ENCODE assay signal across 8 cellular contexts in genomic region chr16:4660454-4661007, GRCh38. TPM values are rescaled to one million over a fixed set of nuclear protein-coding genes. Genes with fewer than 3 reads are reported as not detected.
A peak's percentile ranks its signal among the peaks of the same experiment; 100 is the strongest.
DNase-seq lines count a peak whose midpoint lies in the region; ATAC-seq, FAIRE-seq and TF ChIP-seq lines count a peak whose summit lies in the region.

No MANE protein-coding gene starts in this region.

- H3K4me1 Mint-ChIP-seq in astrocyte (ENCODE audit: low read depth, unreplicated experiment): peaks cover 20% of the 10 kb centered on the region

- H3K27me3 Mint-ChIP-seq in astrocyte (ENCODE audit: low read depth, unreplicated experiment): no peaks in the 10 kb centered on the region

- peaks cover 14% of the 10 kb centered on the region for H3K36me3 Mint-ChIP-seq in astrocyte (ENCODE audit: low read depth, unreplicated experiment)

- ATAC-seq in HG03432 (IDR thresholded peaks at IDR 0.05; ENCODE audit: unreplicated experiment): no peak

- H3K9me3 ChIP-seq in HEK293 (ENCODE audit: control insufficient read depth, insufficient read depth, low read depth, low read length) (no peaks in the 10 kb centered on the region), astrocyte (ENCODE audit: insufficient read depth, low read depth, low read length) (no peaks in the 10 kb centered on the region)

- H3K4me3 ChIP-seq in HEK293 (ENCODE audit: low read depth, low read length): no peak overlapping the region
- no peak overlapping the region for H3K4me3 ChIP-seq in astrocyte (ENCODE audit: insufficient read depth, low read depth, low read length)

- H3K4me3 Mint-ChIP-seq in astrocyte (ENCODE audit: unreplicated experiment): peak overlapping the region; percentile 57

- H4K20me1 ChIP-seq in astrocyte (ENCODE audit: insufficient read depth, low read length): peaks cover 67% of the 10 kb centered on the region

- no peaks in the 10 kb centered on the region for H3K9me3 Mint-ChIP-seq in astrocyte (ENCODE audit: unreplicated experiment)

- H3K27me3 ChIP-seq in astrocyte (ENCODE audit: insufficient read depth, low read length): no peaks in the 10 kb centered on the region

- FAIRE-seq in astrocyte (lab: Jason Lieb, UNC): no peak

- H3K4me1 ChIP-seq in HEK293 (ENCODE audit: control insufficient read depth, insufficient read depth, low read length): no peaks in the 10 kb centered on the region
- peaks cover 33% of the 10 kb centered on the region for H3K4me1 ChIP-seq in astrocyte (ENCODE audit: insufficient read depth, low read length)

- H3K9ac ChIP-seq in astrocyte (ENCODE audit: low read length): peak overlapping the region; percentile 43

- H3K27ac Mint-ChIP-seq in astrocyte (ENCODE audit: unreplicated experiment): no peak overlapping the region

- H2AFZ ChIP-seq in astrocyte (ENCODE audit: low read depth, low read length): no peak overlapping the region

- H3K79me2 ChIP-seq in astrocyte (ENCODE audit: insufficient read depth, low read length): peaks cover 35% of the 10 kb centered on the region

- CTCF ChIA-PET in HEK293 (lab: Yijun Ruan, JAX): interaction anchor here (0.6 to 1.1 kb wide), 2 partner anchors 10 to 60 kb away, joined by 3 to 6 read pairs; no protein-coding TSS in a partner anchor

- POLR2A ChIA-PET in HEK293 (lab: Yijun Ruan, JAX): no interaction called here

- no peak for TF ChIP-seq CTCF in HEK293 (tag by site-specific recombination; IDR thresholded peaks at IDR 0.05)
- TF ChIP-seq CTCF in astrocyte (IDR thresholded peaks at IDR 0.05; ENCODE audit: insufficient read depth, low read depth, low read length): no peak

- peak; percentile 61 for DNase-seq in T-helper 22 cell (ENCODE audit: low read depth)
- DNase-seq in astrocyte (ENCODE audit: low read depth): peak; percentile 75
- DNase-seq in medulla oblongata (ENCODE audit: extremely low spot score): peak; percentile 54
- peak; percentile 48 for DNase-seq in stimulated activated CD8-positive, alpha-beta memory T cell treated with anti-CD3 and anti-CD28 coated beads, Interleukin-7, amount 100 ng/mL, for 24 hours (ENCODE audit: low read depth)
- DNase-seq in NCI-H1048 (lab: John Stamatoyannopoulos, UW): no peak
- DNase-seq in SW 1271 (lab: John Stamatoyannopoulos, UW): no peak

- H3K4me2 ChIP-seq in astrocyte (ENCODE audit: low read length): peak overlapping the region; percentile 55

- peaks cover 9 to 72% of the 10 kb centered on the region in 2 experiments; a peak in 2 of 3 replicates for H3K36me3 ChIP-seq in HEK293 (ENCODE audit: control insufficient read depth in 2 of 2, insufficient read depth in 1 of 2, low read length in 2 of 2)
- peaks cover 2% of the 10 kb centered on the region for H3K36me3 ChIP-seq in astrocyte (ENCODE audit: insufficient read depth, low read length)

- H3K27ac ChIP-seq in HEK293 (ENCODE audit: extremely low read depth, low read depth, low read length) (no peak overlapping the region), astrocyte (ENCODE audit: low read depth, low read length) (peak overlapping the region; percentile 36)

TF ChIP-seq in HEK293, 187 proteins besides CTCF, POLR2A, EP300 and RAD21 (continues in another document):
- TF ChIP-seq ZSCAN4 (tag by site-specific recombination; IDR thresholded peaks at IDR 0.05): no peak
- no peak for TF ChIP-seq ZNF660 (tag by site-specific recombination; IDR thresholded peaks at IDR 0.05)
- no peak for TF ChIP-seq ZNF555 (tag by site-specific recombination; conservative IDR thresholded peaks at IDR 0.05)
- no peak for TF ChIP-seq ZNF248 (tag by site-specific recombination; IDR thresholded peaks at IDR 0.05)
- no peak for TF ChIP-seq ZNF16 (tag by site-specific recombination; IDR thresholded peaks at IDR 0.05; ENCODE audit: low read depth)
- TF ChIP-seq ZBTB6 (tag by site-specific recombination; IDR thresholded peaks at IDR 0.05): peak; percentile 81; the same call in 1 of the 2 replicates
- no peak for TF ChIP-seq ZNF529 (tag by site-specific recombination; IDR thresholded peaks at IDR 0.05; ENCODE audit: insufficient replicate concordance)
- no peak for TF ChIP-seq WT1 (tag by site-specific recombination; IDR thresholded peaks at IDR 0.05)
- no peak for TF ChIP-seq KLF7 (tag by site-specific recombination; IDR thresholded peaks at IDR 0.05; ENCODE audit: borderline replicate concordance)
- TF ChIP-seq TSHZ1 (tag by site-specific recombination; IDR thresholded peaks at IDR 0.05; ENCODE audit: borderline replicate concordance): no peak
- TF ChIP-seq ZNF530 (tag by site-specific recombination; IDR thresholded peaks at IDR 0.05; ENCODE audit: low read depth): no peak
- no peak for TF ChIP-seq ZNF223 (tag by site-specific recombination; IDR thresholded peaks at IDR 0.05)
- peak; percentile 29; the same call in 1 of the 2 replicates for TF ChIP-seq GLIS2 (tag by site-specific recombination; IDR thresholded peaks at IDR 0.05)
- TF ChIP-seq ZNF280C (tag by site-specific recombination; IDR thresholded peaks at IDR 0.05): no peak
- TF ChIP-seq ZNF548 (tag by site-specific recombination; IDR thresholded peaks at IDR 0.05): no peak
- TF ChIP-seq EGR2 (tag by site-specific recombination; IDR thresholded peaks at IDR 0.05; ENCODE audit: low read depth): peak; percentile 96
- no peak for TF ChIP-seq ZNF433 (tag by site-specific recombination; IDR thresholded peaks at IDR 0.05; ENCODE audit: low read depth)
- TF ChIP-seq ZNF707 (tag by site-specific recombination; IDR thresholded peaks at IDR 0.05): no peak
- peak; percentile 97 for TF ChIP-seq ZFHX2 (tag by site-specific recombination; conservative IDR thresholded peaks at IDR 0.05)
- no peak for TF ChIP-seq ZNF184 (tag by site-specific recombination; IDR thresholded peaks at IDR 0.05)
- no peak for TF ChIP-seq ZNF768 (tag by site-specific recombination; IDR thresholded peaks at IDR 0.05)
- TF ChIP-seq ZNF600 (tag by site-specific recombination; IDR thresholded peaks at IDR 0.05): peak; percentile 87
- TF ChIP-seq GLI2 (tag by site-specific recombination; IDR thresholded peaks at IDR 0.05; ENCODE audit: borderline replicate concordance, low read depth): no peak

RNA-seq across cellular contexts. Expression of gene NUDT16L1, which starts 32.8 kb away (rescaled TPM):
- 42.2 and 43.6 TPM in 2 replicates for total RNA-seq in astrocyte

RNA-seq across cellular contexts. Expression of gene MGRN1, which starts 35.9 kb away (rescaled TPM):
- total RNA-seq in astrocyte: 89.0 and 91.5 TPM in 2 replicates

RNA-seq across cellular contexts. Expression of gene UBALD1, which starts 45.8 kb away (rescaled TPM):
- total RNA-seq in astrocyte: 49.8 and 53.0 TPM in 2 replicates

Comparison
In these comparisons a context has a peak if more than half of its experiments do, and no peak if none do; other contexts are left out.
1. DNase-seq: peak in T-helper 22 cell (single experiment), astrocyte (single experiment), medulla oblongata (single experiment) and stimulated activated CD8-positive, alpha-beta memory T cell treated with anti-CD3 and anti-CD28 coated beads, Interleukin-7, amount 100 ng/mL, for 24 hours (single experiment); none in NCI-H1048 (single experiment) and SW 1271 (0 of 2).